ENCODE assay signal across 23 cellular contexts in genomic region chr11:131146817-131147490, GRCh38.
DNase-seq lines count a peak whose midpoint lies in the region; ATAC-seq and TF ChIP-seq lines count a peak whose summit lies in the region.
"Had no signal": no experiment of that assay in that cellular context is flagged by ENCODE, and none has a peak within 500 bp of the region (broad histone marks: within the 10 kb centered on the region; RNA-seq: fewer than 3 reads in every experiment).

No MANE protein-coding gene starts in this region.

- H3K27ac ChIP-seq in right cardiac atrium (ENCODE audit: low read length), result no peak overlapping the region
- no peak overlapping the region for H3K27ac ChIP-seq in body of pancreas
- H3K27ac ChIP-seq: A549, BLaER1, dorsolateral prefrontal cortex, stomach, tibial artery had no signal

- H3K27me3 ChIP-seq in right cardiac atrium (ENCODE audit: control insufficient read depth, insufficient read depth) (no peaks in the 10 kb centered on the region), skeletal muscle satellite cell (ENCODE audit: control insufficient read depth, insufficient read depth, low read length) (peaks cover 6% of the 10 kb centered on the region), body of pancreas (no peaks in the 10 kb centered on the region)
- H3K27me3 ChIP-seq: BLaER1, stomach, tibial artery had no signal

- H3K36me3 ChIP-seq in skeletal muscle satellite cell (ENCODE audit: insufficient read depth, low read length) (no peaks in the 10 kb centered on the region), body of pancreas (replicated peaks in 1 of 2; ENCODE audit: insufficient read depth in 1 of 2, low read depth in 2 of 2) (no peaks in the 10 kb centered on the region)
- H3K36me3 ChIP-seq: BLaER1, stomach, tibial artery had no signal

- no peaks in the 10 kb centered on the region for H3K9me3 ChIP-seq in right cardiac atrium (ENCODE audit: control insufficient read depth, low read length)
- no peaks in the 10 kb centered on the region for H3K9me3 ChIP-seq in skeletal muscle satellite cell (replicated peaks; ENCODE audit: low read length)
- H3K9me3 ChIP-seq in body of pancreas, result no peaks in the 10 kb centered on the region
- H3K9me3 ChIP-seq: A549, BLaER1, stomach, tibial artery had no signal

- H3K4me1 ChIP-seq in right cardiac atrium (ENCODE audit: control insufficient read depth, insufficient read depth, low read length), result no peaks in the 10 kb centered on the region
- H3K4me1 ChIP-seq in skeletal muscle satellite cell (ENCODE audit: control insufficient read depth, insufficient read depth, low read length), result peaks cover 10% of the 10 kb centered on the region
- no peaks in the 10 kb centered on the region for H3K4me1 ChIP-seq in body of pancreas
- H3K4me1 ChIP-seq: A549, BLaER1, stomach, tibial artery had no signal

- intact Hi-C loops in Right ventricle myocardium superior (cut with DNase I) (no loop called here), right cardiac atrium (cut with DNase I) (no loop called here), body of pancreas (cut with DNase I) (no loop called here)

- no peak for DNase-seq in Right ventricle myocardium superior
- no peak for DNase-seq in right cardiac atrium
- peak; percentile 5 for DNase-seq in HT1080 (ENCODE audit: low read depth)
- peak; percentile 29 to 66 for DNase-seq in cerebellar nuclear complex (lab: John Stamatoyannopoulos, UW)
- no peak for DNase-seq in NOMO-1 treated with DMSO at 0.1 percent for 48 hours (lab: John Stamatoyannopoulos, UW; ENCODE audit: unreplicated experiment)
- no peak for DNase-seq in activated gamma-delta T cell (lab: John Stamatoyannopoulos, UW)
- DNase-seq in body of pancreas, result no peak
- DNase-seq: activated CD8-positive, alpha-beta T cell treated with anti-CD3 and anti-CD28 coated beads, Interleukin-2, amount 10 ng/mL, durations not matched to agents 7 days and 5 days; activated naive CD8-positive, alpha-beta T cell treated with anti-CD3 and anti-CD28 coated beads, Interleukin-2, amount 10 ng/mL, durations not matched to agents 7 days and 5 days; COR-L47; naive B cell; NCI-H1694; NCI-H2171; stimulated activated CD4-positive, alpha-beta T cell treated with anti-CD3 and anti-CD28 coated beads, Interleukin-2, amount 100 ng/mL, for 24 hours; stomach; T-helper 2 cell; tibial artery had no signal

- H3K4me2 ChIP-seq in skeletal muscle satellite cell (ENCODE audit: low read length), result no peak overlapping the region
- H3K4me2 ChIP-seq: A549, BLaER1, smooth muscle cell had no signal

- peak; percentile 22 for ATAC-seq in Right ventricle myocardium superior (ENCODE audit: poor library complexity)
- ATAC-seq in right cardiac atrium, result no peak
- no peak for ATAC-seq in body of pancreas
- ATAC-seq: A549; activated CD8-positive, alpha-beta T cell treated with anti-CD3 and anti-CD28 coated beads, Interleukin-2, amount 10 ng/mL, durations not matched to agents 7 days and 5 days; SK-N-SH treated with all-trans-retinoic acid at 6 μM for 48 hours had no signal

- peak overlapping the region; percentile 30 for H3K9ac ChIP-seq in skeletal muscle satellite cell (ENCODE audit: low read depth, low read length)
- H3K9ac ChIP-seq: BLaER1 had no signal

- no peak overlapping the region for H3K4me3 ChIP-seq in right cardiac atrium (ENCODE audit: low read length)
- no peak overlapping the region for H3K4me3 ChIP-seq in skeletal muscle satellite cell (ENCODE audit: low read length)
- H3K4me3 ChIP-seq in body of pancreas, result no peak overlapping the region
- H3K4me3 ChIP-seq: A549, BLaER1, dorsolateral prefrontal cortex, smooth muscle cell, stomach, tibial artery had no signal

- WGBS in right cardiac atrium, result 53% methylated on average over 5 of the region's 5 CpGs
- 42 to 47% methylated on average over 5 of the region's 5 CpGs for WGBS in body of pancreas, 2 donors

- TF ChIP-seq POLR2A in body of pancreas (IDR thresholded peaks at IDR 0.05), result no peak

- no peak for TF ChIP-seq CTCF in body of pancreas (IDR thresholded peaks at IDR 0.05)

Comparison
In these comparisons a context has a peak if more than half of its experiments do, and no peak if none do; other contexts are left out.
1. DNase-seq: peak in HT1080 (single experiment) and cerebellar nuclear complex (2 of 2); none in Right ventricle myocardium superior (single experiment), right cardiac atrium (0 of 3), NOMO-1 treated with DMSO at 0.1 percent for 48 hours (single experiment), activated gamma-delta T cell (single experiment) and body of pancreas (0 of 4).